ENCODE assay signal across 8 cellular contexts in the genomic region with DNA sequence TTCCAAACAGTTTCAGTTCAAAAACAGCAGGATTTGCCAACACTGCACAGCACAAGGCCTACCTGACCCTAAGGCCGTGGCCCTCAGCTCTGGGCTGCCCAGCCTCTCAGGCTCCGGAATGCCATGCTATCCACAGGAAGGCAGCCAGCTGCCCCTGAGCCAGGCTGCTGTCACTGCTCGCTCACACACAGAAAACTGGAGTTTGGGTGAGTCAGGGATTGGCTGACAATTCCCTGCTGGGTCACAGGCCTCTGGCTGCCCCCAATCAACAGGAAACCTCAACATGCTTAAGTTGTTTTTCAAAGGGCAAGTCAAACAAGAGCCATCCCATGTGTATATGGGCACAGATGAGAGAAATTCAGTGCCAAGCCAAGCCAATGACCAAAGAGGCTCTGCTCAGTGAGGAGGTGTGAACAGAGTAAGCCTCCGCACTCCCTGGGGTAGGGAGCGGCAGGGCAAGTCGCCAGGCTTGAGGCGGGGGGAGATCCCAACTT. TPM values are rescaled to one million over a fixed set of nuclear protein-coding genes. Genes with fewer than 3 reads are reported as not detected.
DNase-seq lines count a peak whose midpoint lies in the region; ATAC-seq and TF ChIP-seq lines count a peak whose summit lies in the region.

No MANE protein-coding gene starts in this region.

- peaks cover 20 to 37% (median 29%) of the 10 kb centered on the region in 3 donors for H3K4me1 ChIP-seq in skeletal muscle tissue (ENCODE audit: control insufficient read depth in 3 of 3, insufficient read depth in 3 of 3, low read length in 3 of 3)

- H3K9ac ChIP-seq in skeletal muscle tissue (ENCODE audit: low read depth in 1 of 3, low read length in 3 of 3), result peak overlapping the region; percentile 3 to 54 (median 48)

- no peaks in the 10 kb centered on the region for H3K27me3 ChIP-seq in skeletal muscle tissue (ENCODE audit: control insufficient read depth in 3 of 3, insufficient read depth in 3 of 3, low read length in 3 of 3)

- no peaks in the 10 kb centered on the region for H3K9me3 ChIP-seq in skeletal muscle tissue (ENCODE audit: control insufficient read depth in 3 of 3, low read length in 3 of 3)

- no peak for DNase-seq in RWPE1 (ENCODE audit: low spot score)
- peak; percentile 81 for DNase-seq in Right ventricle myocardium inferior (ENCODE audit: missing footprints)
- DNase-seq in KG1 (lab: John Stamatoyannopoulos, UW), result no peak
- DNase-seq in NCI-H526 (lab: John Stamatoyannopoulos, UW), result no peak
- DNase-seq in NCI-H1048 (lab: John Stamatoyannopoulos, UW), result no peak

- H3K4me3 ChIP-seq in skeletal muscle tissue (ENCODE audit: low read length in 3 of 3), result peak overlapping the region in 1 of 3 donors; percentile 13

- peak; percentile 17 for ATAC-seq in GM19025 (IDR thresholded peaks at IDR 0.05; ENCODE audit: low read depth, unreplicated experiment)
- ATAC-seq in Right ventricle myocardium inferior, result peak; percentile 88
- no peak for ATAC-seq in GM18868 (IDR thresholded peaks at IDR 0.05; ENCODE audit: unreplicated experiment)

- peak overlapping the region; percentile 66 for H3K27ac ChIP-seq in RWPE1
- peak overlapping the region; percentile 61 for H3K27ac ChIP-seq in skeletal muscle tissue (ENCODE audit: low read depth, low read length)

- CTCF ChIA-PET in RWPE1 (lab: Yijun Ruan, JAX), result interaction anchor here (0.5 to 1.0 kb wide), 2 partner anchors 11 to 226 kb away, joined by 3 to 6 read pairs; no protein-coding TSS in a partner anchor

- intact Hi-C loops in Right ventricle myocardium inferior (cut with DNase I), result no loop called here

- H3K36me3 ChIP-seq in skeletal muscle tissue (ENCODE audit: control insufficient read depth in 3 of 3, insufficient read depth in 3 of 3, low read length in 3 of 3), result peaks cover 0 to 14% (median 5%) of the 10 kb centered on the region in 3 donors

- no peak for TF ChIP-seq CTCF in RWPE1 (conservative IDR thresholded peaks at IDR 0.05; ENCODE audit: low read depth)

- POLR2A ChIA-PET in RWPE1 (lab: Yijun Ruan, JAX; ENCODE audit: low non-redundant PET), result no interaction called here

RNA-seq across cellular contexts. Expression of a gene that starts 50.2 kb away (rescaled TPM):
- total RNA-seq in Right ventricle myocardium inferior (679 TPM), skeletal muscle tissue (1,860 TPM)

RNA-seq across cellular contexts. Expression of a gene that starts 50.3 kb away (rescaled TPM):
- total RNA-seq in Right ventricle myocardium inferior (3.5 TPM), skeletal muscle tissue (1.6 TPM)
